In the genomic region with DNA sequence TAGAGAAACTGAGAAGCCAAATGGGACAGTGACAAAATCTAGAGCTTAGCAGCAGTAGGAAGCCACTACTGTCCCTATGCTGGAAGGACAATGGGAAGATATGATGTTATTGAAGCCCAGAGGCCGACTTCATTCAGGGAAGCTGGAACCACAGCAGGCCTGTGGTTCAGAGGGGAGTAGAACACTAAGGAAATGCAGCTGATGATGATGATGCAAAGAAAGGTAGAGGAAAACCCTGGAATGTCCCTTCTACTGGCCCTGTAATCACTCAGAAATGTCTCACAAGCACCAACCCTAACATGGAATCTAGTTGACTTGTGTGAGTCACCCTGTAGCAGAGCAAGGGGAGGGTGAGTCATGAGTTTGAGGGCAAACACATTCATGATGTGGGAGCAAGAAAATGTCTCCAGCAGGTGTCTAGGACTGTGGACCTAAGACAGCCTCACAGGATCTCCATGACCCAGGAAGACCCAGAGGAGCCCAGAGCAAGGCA, we compare ENCODE assay signal across 8 cellular contexts. TPM values are rescaled to one million over a fixed set of nuclear protein-coding genes. Genes with fewer than 3 reads are reported as not detected.
DNase-seq lines count a peak whose midpoint lies in the region; ATAC-seq and TF ChIP-seq lines count a peak whose summit lies in the region.

No MANE protein-coding gene starts in this region.

- no peak overlapping the region for H3K4me3 Mint-ChIP-seq in activated T-cell treated with anti-CD3 and anti-CD28 coated beads, Interleukin-2, amount 50 U/mL, for 72 hours

- H3K4me1 ChIP-seq in upper lobe of left lung = no peaks in the 10 kb centered on the region

- WGBS in upper lobe of left lung, 2 donors = 88 to 90% methylated on average over 1 of the region's 1 CpG

- peak; percentile 94 for ATAC-seq in activated T-cell treated with anti-CD3 and anti-CD28 coated beads, Interleukin-2, amount 50 U/mL, for 72 hours (replicated peaks in 1 of 2)
- ATAC-seq in upper lobe of left lung (ENCODE audit: low FRiP score in 2 of 2) (peak; percentile 72 to 79), HG02610 (IDR thresholded peaks at IDR 0.05; ENCODE audit: unreplicated experiment) (no peak), GM18519 (IDR thresholded peaks at IDR 0.05; ENCODE audit: low FRiP score, unreplicated experiment) (no peak)

- H3K4me3 ChIP-seq in kidney epithelial cell (ENCODE audit: low read depth, low read length) = no peak overlapping the region
- H3K4me3 ChIP-seq in upper lobe of left lung = no peak overlapping the region

- DNase-seq in activated T-cell treated with anti-CD3 and anti-CD28 coated beads for 48 hours (ENCODE audit: low read depth) (peak; percentile 4), activated T-cell treated with anti-CD3 and anti-CD28 coated beads for 4 hours (no peak), kidney epithelial cell (ENCODE audit: low read depth) (peak; percentile 100), upper lobe of left lung (no peak), NCI-H187 treated with DMSO at 0.1 percent for 48 hours (lab: John Stamatoyannopoulos, UW) (no peak)
- peak; percentile 58 to 63 for DNase-seq in activated T-cell treated with anti-CD3 and anti-CD28 coated beads, Interleukin-2, amount 50 U/mL, for 72 hours

- H3K9me3 ChIP-seq in upper lobe of left lung = no peaks in the 10 kb centered on the region

- H3K27ac Mint-ChIP-seq in activated T-cell treated with anti-CD3 and anti-CD28 coated beads, Interleukin-2, amount 50 U/mL, for 72 hours = peak overlapping the region; percentile 29

- peaks cover 17% of the 10 kb centered on the region for H3K27me3 Mint-ChIP-seq in activated T-cell treated with anti-CD3 and anti-CD28 coated beads, Interleukin-2, amount 50 U/mL, for 72 hours (ENCODE audit: low read depth)

- H3K36me3 ChIP-seq in kidney epithelial cell (ENCODE audit: control insufficient read depth, insufficient read depth, low read length) (no peaks in the 10 kb centered on the region), upper lobe of left lung (no peaks in the 10 kb centered on the region)

- H3K27ac ChIP-seq in upper lobe of left lung = no peak overlapping the region

- no peak for TF ChIP-seq EP300 in upper lobe of left lung (IDR thresholded peaks at IDR 0.05)

- peaks cover 0 to 2% of the 10 kb centered on the region in 2 donors for H3K36me3 Mint-ChIP-seq in activated T-cell treated with anti-CD3 and anti-CD28 coated beads, Interleukin-2, amount 50 U/mL, for 72 hours (ENCODE audit: insufficient read depth in 2 of 2)

- TF ChIP-seq CTCF in kidney epithelial cell (IDR thresholded peaks at IDR 0.05; ENCODE audit: insufficient read depth, low read length, poor library complexity, severe bottlenecking) (no peak), upper lobe of left lung (IDR thresholded peaks at IDR 0.05) (no peak)

- no peak for TF ChIP-seq POLR2A in upper lobe of left lung (IDR thresholded peaks at IDR 0.05)

- peaks cover 0 to 2% of the 10 kb centered on the region in 2 donors for H3K9me3 Mint-ChIP-seq in activated T-cell treated with anti-CD3 and anti-CD28 coated beads, Interleukin-2, amount 50 U/mL, for 72 hours

- H3K27me3 ChIP-seq in kidney epithelial cell (ENCODE audit: control insufficient read depth, insufficient read depth, low read length) (no peaks in the 10 kb centered on the region), upper lobe of left lung (no peaks in the 10 kb centered on the region)

- H3K4me1 Mint-ChIP-seq in activated T-cell treated with anti-CD3 and anti-CD28 coated beads, Interleukin-2, amount 50 U/mL, for 72 hours (ENCODE audit: low read depth) = peaks cover 31% of the 10 kb centered on the region

RNA-seq across cellular contexts. Expression of a gene that starts 37.1 kb away (rescaled TPM):
- total RNA-seq in activated T-cell treated with anti-CD3 and anti-CD28 coated beads, Interleukin-2, amount 50 U/mL, for 72 hours = under 1 TPM in 1 of 2 donors, not detected in 1; 0.31 TPM
- total RNA-seq in kidney epithelial cell = 6.2 and 6.8 TPM in 2 replicates
- 1 to 10 TPM in 3 of 6 donors, under 1 TPM in 2, not detected in 1; 0.46 to 4.7 (median 3.4) TPM for total RNA-seq in upper lobe of left lung

Comparison
In these comparisons a context has a peak if more than half of its experiments do, and no peak if none do; other contexts are left out.
1. DNase-seq: peak in activated T-cell treated with anti-CD3 and anti-CD28 coated beads for 48 hours (single experiment), activated T-cell treated with anti-CD3 and anti-CD28 coated beads, Interleukin-2, amount 50 U/mL, for 72 hours (2 of 2) and kidney epithelial cell (single experiment); none in activated T-cell treated with anti-CD3 and anti-CD28 coated beads for 4 hours (single experiment), upper lobe of left lung (0 of 2) and NCI-H187 treated with DMSO at 0.1 percent for 48 hours (single experiment).
2. ATAC-seq: peak in activated T-cell treated with anti-CD3 and anti-CD28 coated beads, Interleukin-2, amount 50 U/mL, for 72 hours (2 of 2) and upper lobe of left lung (2 of 2); none in HG02610 (single experiment) and GM18519 (single experiment).